In the genomic region with DNA sequence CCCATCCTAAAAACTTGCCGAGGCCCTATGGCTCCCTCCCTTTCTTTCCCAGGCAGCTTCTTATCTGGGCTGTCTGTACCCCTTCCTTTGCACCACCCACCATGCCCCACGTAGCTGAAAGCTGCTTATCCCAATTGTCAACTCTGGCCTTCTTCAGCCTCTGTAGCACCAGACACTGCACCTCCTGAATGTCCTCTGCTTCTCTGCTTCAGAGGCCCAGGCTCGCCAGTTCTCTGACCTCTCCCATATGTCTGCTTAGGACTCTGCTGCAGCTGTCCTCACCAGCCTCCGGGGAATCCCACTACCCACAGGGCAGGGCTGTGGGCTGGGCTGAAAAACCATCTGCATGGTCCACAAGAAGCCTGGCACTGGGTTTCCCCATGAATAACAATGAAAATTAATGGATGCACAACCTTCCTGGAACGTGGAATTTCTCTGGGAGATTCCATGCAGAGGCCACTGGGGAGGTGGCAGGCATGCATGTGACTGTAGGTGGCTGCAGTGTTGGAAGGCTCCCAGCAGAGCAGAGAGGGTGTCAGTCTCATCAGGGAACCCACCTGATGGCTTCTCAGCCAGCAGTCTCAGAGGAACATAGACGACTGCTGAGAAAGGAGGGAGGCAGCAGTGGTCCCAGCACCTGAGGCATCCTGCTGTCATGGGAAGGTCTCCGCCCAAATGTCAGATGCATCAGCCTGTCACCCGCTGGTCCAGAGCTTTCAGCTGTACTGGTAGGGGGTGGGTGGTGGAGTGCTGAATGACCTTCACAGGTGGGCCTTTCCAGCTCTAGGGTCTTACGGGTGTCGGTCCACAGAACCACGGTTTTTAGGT, we compare ENCODE assay signal across 16 cellular contexts. TPM values are rescaled to one million over a fixed set of nuclear protein-coding genes. Genes with fewer than 3 reads are reported as not detected.
A peak's percentile ranks its signal among the peaks of the same experiment; 100 is the strongest.
DNase-seq lines count a peak whose midpoint lies in the region; ATAC-seq, FAIRE-seq and TF ChIP-seq lines count a peak whose summit lies in the region.
"Had no signal": no experiment of that assay in that cellular context is flagged by ENCODE, and none has a peak within 500 bp of the region (broad histone marks: within the 10 kb centered on the region; RNA-seq: fewer than 3 reads in every experiment).

No MANE protein-coding gene starts in this region.

- TF ChIP-seq CTCF in HEK293 (tag by site-specific recombination; IDR thresholded peaks at IDR 0.05) (no peak), bronchial epithelial cell (IDR thresholded peaks at IDR 0.05; ENCODE audit: insufficient read depth, low read length, severe bottlenecking) (no peak), natural killer cell (IDR thresholded peaks at IDR 0.05) (no peak), lower lobe of right lung (IDR thresholded peaks at IDR 0.05) (no peak)

- H3K27ac Mint-ChIP-seq in CD8-positive, alpha-beta memory T cell: peak overlapping the region in 6 of 8 donors; percentile 43 to 85 (median 62)
- peak overlapping the region; percentile 76 to 81 for H3K27ac Mint-ChIP-seq in natural killer cell

- H3K4me3 Mint-ChIP-seq in CD8-positive, alpha-beta memory T cell: no peak overlapping the region
- H3K4me3 Mint-ChIP-seq in natural killer cell: no peak overlapping the region

- intact Hi-C loops in natural killer cell (cut with micrococcal nuclease): no loop called here
- intact Hi-C loops in lower lobe of right lung (cut with DNase I): no loop called here

- peaks cover 29 to 48% (median 48%) of the 10 kb centered on the region in 3 donors for H3K4me1 Mint-ChIP-seq in CD8-positive, alpha-beta memory T cell
- peaks cover 60 to 62% of the 10 kb centered on the region in 2 donors for H3K4me1 Mint-ChIP-seq in natural killer cell

- H3K9me3 Mint-ChIP-seq in CD8-positive, alpha-beta memory T cell: no peaks in the 10 kb centered on the region
- no peaks in the 10 kb centered on the region for H3K9me3 Mint-ChIP-seq in natural killer cell

- no peaks in the 10 kb centered on the region for H3K9me3 ChIP-seq in CD8-positive, alpha-beta memory T cell (ENCODE audit: low read length)
- H3K9me3 ChIP-seq in HEK293 (ENCODE audit: control insufficient read depth, insufficient read depth, low read depth, low read length) (no peaks in the 10 kb centered on the region), lower lobe of right lung (no peaks in the 10 kb centered on the region)
- H3K9me3 ChIP-seq: adrenal gland, heart left ventricle, tibial nerve had no signal

- POLR2A ChIA-PET in CD8-positive, alpha-beta memory T cell (lab: Charles Lee): no interaction called here
- POLR2A ChIA-PET in HEK293 (lab: Yijun Ruan, JAX): no interaction called here

- H3K27me3 ChIP-seq in CD8-positive, alpha-beta memory T cell (ENCODE audit: insufficient read depth, low read length, poor library complexity, severe bottlenecking): no peaks in the 10 kb centered on the region
- H3K27me3 ChIP-seq in bronchial epithelial cell (ENCODE audit: control insufficient read depth, insufficient read depth, low read length) (no peaks in the 10 kb centered on the region), lower lobe of right lung (ENCODE audit: low read depth) (no peaks in the 10 kb centered on the region)
- H3K27me3 ChIP-seq: adrenal gland, heart left ventricle, tibial nerve had no signal

- H3K27ac ChIP-seq in CD8-positive, alpha-beta memory T cell (ENCODE audit: low read depth, low read length): no peak overlapping the region
- H3K27ac ChIP-seq in HEK293 (ENCODE audit: extremely low read depth, low read depth, low read length) (no peak overlapping the region), lower lobe of right lung (no peak overlapping the region)
- H3K27ac ChIP-seq: adrenal gland, tibial nerve had no signal

- ATAC-seq in natural killer cell (no peak), lower lobe of right lung (no peak)
- ATAC-seq: heart left ventricle had no signal

- H3K27me3 Mint-ChIP-seq in CD8-positive, alpha-beta memory T cell: peaks cover 0 to 1% of the 10 kb centered on the region in 2 donors
- H3K27me3 Mint-ChIP-seq in natural killer cell (ENCODE audit: low read depth in 2 of 2): no peaks in the 10 kb centered on the region

- FAIRE-seq in bronchial epithelial cell (lab: Jason Lieb, UNC) (peak; percentile 32), RCC 7860 (lab: Jason Lieb, UNC) (no peak)
- FAIRE-seq: colon, G401.6 had no signal

- CTCF ChIA-PET in CD8-positive, alpha-beta memory T cell (lab: Charles Lee): interaction anchor here (1.1 to 2.8 kb wide), 2 partner anchors 9 to 16 kb away, joined by 3 to 11 read pairs; no protein-coding TSS in a partner anchor
- CTCF ChIA-PET in HEK293 (lab: Yijun Ruan, JAX): interaction anchor here (1.4 kb wide), 1 partner anchor 16 kb away, joined by 8 read pairs; no protein-coding TSS in a partner anchor

- H3K36me3 ChIP-seq in CD8-positive, alpha-beta memory T cell (ENCODE audit: insufficient read depth, low read length): peaks cover 24% of the 10 kb centered on the region
- H3K36me3 ChIP-seq in HEK293 (ENCODE audit: control insufficient read depth in 2 of 2, insufficient read depth in 1 of 2, low read length in 2 of 2) (peaks cover 0 to 30% of the 10 kb centered on the region in 2 experiments; a peak in 1 of 3 replicates), bronchial epithelial cell (ENCODE audit: control insufficient read depth, insufficient read depth, low read length) (peaks cover 13% of the 10 kb centered on the region), lower lobe of right lung (peaks cover 62% of the 10 kb centered on the region)

- H3K4me3 ChIP-seq in CD8-positive, alpha-beta memory T cell (ENCODE audit: low read length): no peak overlapping the region
- H3K4me3 ChIP-seq in HEK293 (ENCODE audit: low read depth, low read length): no peak overlapping the region
- H3K4me3 ChIP-seq in bronchial epithelial cell (ENCODE audit: low read depth, low read length): no peak overlapping the region
- no peak overlapping the region for H3K4me3 ChIP-seq in lower lobe of right lung
- H3K4me3 ChIP-seq: adrenal gland, heart left ventricle, tibial nerve had no signal

- peaks cover 25% of the 10 kb centered on the region for H3K4me1 ChIP-seq in CD8-positive, alpha-beta memory T cell (ENCODE audit: insufficient read depth, low read length)
- H3K4me1 ChIP-seq in HEK293 (ENCODE audit: control insufficient read depth, insufficient read depth, low read length): no peaks in the 10 kb centered on the region
- peaks cover 39% of the 10 kb centered on the region for H3K4me1 ChIP-seq in lower lobe of right lung

- peaks cover 0 to 63% (median 6%) of the 10 kb centered on the region in 3 donors for H3K36me3 Mint-ChIP-seq in CD8-positive, alpha-beta memory T cell
- peaks cover 6% of the 10 kb centered on the region for H3K36me3 Mint-ChIP-seq in natural killer cell

- DNase-seq in CD8-positive, alpha-beta memory T cell: peak in 1 of 5 donors; percentile 41
- DNase-seq in bronchial epithelial cell (ENCODE audit: low read depth): no peak
- DNase-seq in natural killer cell: no peak
- DNase-seq in lower lobe of right lung: no peak
- no peak for DNase-seq in RCC 7860 (ENCODE audit: low spot score)
- no peak for DNase-seq in OCI-M2 (lab: John Stamatoyannopoulos, UW; ENCODE audit: unreplicated experiment)
- DNase-seq: adrenal gland, NCI-H2081 treated with DMSO at 0.1 percent for 48 hours, NCI-H774 had no signal

TF ChIP-seq in HEK293, 187 proteins besides CTCF, POLR2A, EP300 and RAD21:
- TF ChIP-seq ZIC2 (tag by site-specific recombination; IDR thresholded peaks at IDR 0.05): peak; percentile 57
- no peak for TF ChIP-seq REPIN1 (tag by site-specific recombination; IDR thresholded peaks at IDR 0.05; ENCODE audit: low read depth)
- TF ChIP-seq, protein P1, sequence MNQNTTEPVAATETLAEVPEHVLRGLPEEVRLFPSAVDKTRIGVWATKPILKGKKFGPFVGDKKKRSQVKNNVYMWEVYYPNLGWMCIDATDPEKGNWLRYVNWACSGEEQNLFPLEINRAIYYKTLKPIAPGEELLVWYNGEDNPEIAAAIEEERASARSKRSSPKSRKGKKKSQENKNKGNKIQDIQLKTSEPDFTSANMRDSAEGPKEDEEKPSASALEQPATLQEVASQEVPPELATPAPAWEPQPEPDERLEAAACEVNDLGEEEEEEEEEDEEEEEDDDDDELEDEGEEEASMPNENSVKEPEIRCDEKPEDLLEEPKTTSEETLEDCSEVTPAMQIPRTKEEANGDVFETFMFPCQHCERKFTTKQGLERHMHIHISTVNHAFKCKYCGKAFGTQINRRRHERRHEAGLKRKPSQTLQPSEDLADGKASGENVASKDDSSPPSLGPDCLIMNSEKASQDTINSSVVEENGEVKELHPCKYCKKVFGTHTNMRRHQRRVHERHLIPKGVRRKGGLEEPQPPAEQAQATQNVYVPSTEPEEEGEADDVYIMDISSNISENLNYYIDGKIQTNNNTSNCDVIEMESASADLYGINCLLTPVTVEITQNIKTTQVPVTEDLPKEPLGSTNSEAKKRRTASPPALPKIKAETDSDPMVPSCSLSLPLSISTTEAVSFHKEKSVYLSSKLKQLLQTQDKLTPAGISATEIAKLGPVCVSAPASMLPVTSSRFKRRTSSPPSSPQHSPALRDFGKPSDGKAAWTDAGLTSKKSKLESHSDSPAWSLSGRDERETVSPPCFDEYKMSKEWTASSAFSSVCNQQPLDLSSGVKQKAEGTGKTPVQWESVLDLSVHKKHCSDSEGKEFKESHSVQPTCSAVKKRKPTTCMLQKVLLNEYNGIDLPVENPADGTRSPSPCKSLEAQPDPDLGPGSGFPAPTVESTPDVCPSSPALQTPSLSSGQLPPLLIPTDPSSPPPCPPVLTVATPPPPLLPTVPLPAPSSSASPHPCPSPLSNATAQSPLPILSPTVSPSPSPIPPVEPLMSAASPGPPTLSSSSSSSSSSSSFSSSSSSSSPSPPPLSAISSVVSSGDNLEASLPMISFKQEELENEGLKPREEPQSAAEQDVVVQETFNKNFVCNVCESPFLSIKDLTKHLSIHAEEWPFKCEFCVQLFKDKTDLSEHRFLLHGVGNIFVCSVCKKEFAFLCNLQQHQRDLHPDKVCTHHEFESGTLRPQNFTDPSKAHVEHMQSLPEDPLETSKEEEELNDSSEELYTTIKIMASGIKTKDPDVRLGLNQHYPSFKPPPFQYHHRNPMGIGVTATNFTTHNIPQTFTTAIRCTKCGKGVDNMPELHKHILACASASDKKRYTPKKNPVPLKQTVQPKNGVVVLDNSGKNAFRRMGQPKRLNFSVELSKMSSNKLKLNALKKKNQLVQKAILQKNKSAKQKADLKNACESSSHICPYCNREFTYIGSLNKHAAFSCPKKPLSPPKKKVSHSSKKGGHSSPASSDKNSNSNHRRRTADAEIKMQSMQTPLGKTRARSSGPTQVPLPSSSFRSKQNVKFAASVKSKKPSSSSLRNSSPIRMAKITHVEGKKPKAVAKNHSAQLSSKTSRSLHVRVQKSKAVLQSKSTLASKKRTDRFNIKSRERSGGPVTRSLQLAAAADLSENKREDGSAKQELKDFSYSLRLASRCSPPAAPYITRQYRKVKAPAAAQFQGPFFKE (tag by site-specific recombination; IDR thresholded peaks at IDR 0.05; ENCODE audit: borderline replicate concordance): no peak

RNA-seq across cellular contexts. Expression of a gene that starts 16.8 kb away (rescaled TPM):
- under 1 TPM; 0.11 to 0.13 TPM for total RNA-seq in CD8-positive, alpha-beta memory T cell
- polyA plus RNA-seq in CD8-positive, alpha-beta memory T cell: not detected
- total RNA-seq in bronchial epithelial cell: under 0.01 TPM in 2 replicates
- total RNA-seq in natural killer cell: under 1 TPM; 0.19 to 0.30 (median 0.27) TPM
- 1.4 TPM for total RNA-seq in lower lobe of right lung
- total RNA-seq: epithelial cell of proximal tubule, M059J, tibial nerve had no signal
- polyA plus RNA-seq: heart left ventricle had no signal
